ENCODE assay signal across 30 cellular contexts in the genomic region with DNA sequence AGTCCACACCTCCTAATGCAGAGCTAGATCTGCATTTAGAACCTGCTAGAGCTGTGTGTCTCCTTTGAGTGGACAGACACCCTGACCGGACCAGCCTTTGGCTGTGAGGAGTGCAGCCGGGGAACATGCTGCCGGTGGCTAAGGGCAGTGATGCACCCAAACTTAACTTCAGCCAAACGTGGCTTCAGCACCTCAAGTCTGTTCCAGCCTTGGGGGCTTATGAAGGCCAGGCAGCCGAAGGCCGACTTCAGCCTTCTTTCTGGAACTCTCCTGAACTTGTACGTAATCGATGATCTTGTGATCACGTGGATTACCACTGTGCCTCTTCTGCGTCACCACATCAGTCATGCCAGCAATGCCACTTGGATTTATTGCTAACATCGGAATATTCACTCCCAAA. TPM values are rescaled to one million over a fixed set of nuclear protein-coding genes. Genes with fewer than 3 reads are reported as not detected.
A peak's percentile ranks its signal among the peaks of the same experiment; 100 is the strongest.
DNase-seq lines count a peak whose midpoint lies in the region; ATAC-seq, FAIRE-seq and TF ChIP-seq lines count a peak whose summit lies in the region.
"Had no signal": no experiment of that assay in that cellular context is flagged by ENCODE, and none has a peak within 500 bp of the region (broad histone marks: within the 10 kb centered on the region; RNA-seq: fewer than 3 reads in every experiment).

No MANE protein-coding gene starts in this region.

- H3K9me1 ChIP-seq in K562 (ENCODE audit: control insufficient read depth, insufficient read depth, low read length), result no peaks in the 10 kb centered on the region

- DNase-seq in H9 (no peak), K562 (ENCODE audit: extremely low read depth in 1 of 4, low spot score in 3 of 4) (no peak), trophoblast cell (no peak), GM19239 (ENCODE audit: insufficient read length, low spot score) (no peak), left ventricle myocardium inferior (no peak)
- DNase-seq: 8988T; ACHN; BE2C; C1 segment of cervical spinal cord; CD4-positive, alpha-beta memory T cell; CD4-positive, CD25-positive, alpha-beta regulatory T cell; CD8-positive, alpha-beta memory T cell; COR-L47; DMS 273 treated with DMSO at 0.1 percent for 48 hours; DMS153; DMS53; DMS79; DND-41; EL; GDM1 had no signal

- H4K8ac ChIP-seq in H9 (replicated peaks; ENCODE audit: insufficient read length, low read depth, low read length), result no peak overlapping the region
- no peak overlapping the region for H4K8ac ChIP-seq in trophoblast cell (ENCODE audit: low read depth, low read length)

- TF ChIP-seq POLR2A in K562 (conservative IDR thresholded peaks at IDR 0.05), result no peak

- no TSS peak for BruUV-seq in K562 (replicated peaks; lab: Mats Ljungman, UMichigan)

- H2BK12ac ChIP-seq in H9 (ENCODE audit: insufficient read length, low read depth, low read length) (no peak overlapping the region), trophoblast cell (ENCODE audit: low read length) (no peak overlapping the region)

- no peaks in the 10 kb centered on the region for H3K4me1 ChIP-seq in H9 (ENCODE audit: insufficient read depth, low read length)
- H3K4me1 ChIP-seq in K562 (replicated peaks in 1 of 2; ENCODE audit: control insufficient read depth in 2 of 2, insufficient read depth in 2 of 2, low read length in 2 of 2), result no peaks in the 10 kb centered on the region
- peaks cover 0 to 3% of the 10 kb centered on the region in 2 experiments for H3K4me1 ChIP-seq in trophoblast cell (ENCODE audit: control insufficient read depth in 1 of 2, insufficient read depth in 2 of 2, low read length in 2 of 2)
- no peaks in the 10 kb centered on the region for H3K4me1 ChIP-seq in left ventricle myocardium inferior
- H3K4me1 ChIP-seq: BE2C had no signal

- no peak overlapping the region for H2BK5ac ChIP-seq in H9 (ENCODE audit: insufficient read length, low read length)
- H2BK5ac ChIP-seq in trophoblast cell (ENCODE audit: low read depth, low read length, poor library complexity), result no peak overlapping the region

- no peak for TF ChIP-seq EP300 in K562 (IDR thresholded peaks at IDR 0.05; ENCODE audit: low read length)

- no peaks in the 10 kb centered on the region for H3K27me3 ChIP-seq in H9 (ENCODE audit: insufficient read depth, low read length)
- H3K27me3 ChIP-seq in K562 (ENCODE audit: control insufficient read depth in 2 of 2, insufficient read depth in 2 of 2, low read length in 2 of 2), result peaks cover 52 to 76% of the 10 kb centered on the region in 2 experiments
- H3K27me3 ChIP-seq in trophoblast cell (ENCODE audit: insufficient read depth, low read length), result no peaks in the 10 kb centered on the region
- H3K27me3 ChIP-seq in left ventricle myocardium inferior (ENCODE audit: low read depth), result no peaks in the 10 kb centered on the region
- H3K27me3 ChIP-seq: BE2C, BLaER1 had no signal

- intact Hi-C loops in K562 (cut with micrococcal nuclease) (no loop called here), left ventricle myocardium inferior (cut with micrococcal nuclease) (no loop called here)

- no peak overlapping the region for H3K56ac ChIP-seq in H9 (ENCODE audit: insufficient read length, low read depth, low read length)

- H3K79me1 ChIP-seq in H9 (ENCODE audit: insufficient read depth, low read depth, low read length, poor library complexity, severe bottlenecking) (no peaks in the 10 kb centered on the region), trophoblast cell (ENCODE audit: low read length) (no peaks in the 10 kb centered on the region)

- 0 out of 2 replicates have a peak overlapping the region, but pooled peaks have one; percentile 19 for H2BK15ac ChIP-seq in H9 (ENCODE audit: low read depth, low read length)

- H3K18ac ChIP-seq in H9 (ENCODE audit: insufficient read length, low read depth, low read length) (no peak overlapping the region), trophoblast cell (ENCODE audit: low read length) (no peak overlapping the region)

- H3K4ac ChIP-seq in H9 (ENCODE audit: low read depth, low read length) (no peak overlapping the region), trophoblast cell (ENCODE audit: low read depth, low read length) (no peak overlapping the region)

- no peaks in the 10 kb centered on the region for H3K79me2 ChIP-seq in H9 (ENCODE audit: insufficient read depth, low read length)
- H3K79me2 ChIP-seq in K562 (ENCODE audit: control insufficient read depth, insufficient read depth, low read length), result no peaks in the 10 kb centered on the region
- no peaks in the 10 kb centered on the region for H3K79me2 ChIP-seq in trophoblast cell (ENCODE audit: control insufficient read depth, insufficient read depth, low read length, poor library complexity)

- H3K14ac ChIP-seq in H9 (ENCODE audit: insufficient read depth, low read length) (0 out of 2 replicates have a peak overlapping the region, but pooled peaks have one; percentile 40), trophoblast cell (ENCODE audit: low read length) (no peak overlapping the region)

- H3K23ac ChIP-seq in H9 (ENCODE audit: insufficient read length, low read depth, low read length) (no peak overlapping the region), trophoblast cell (ENCODE audit: low read length) (no peak overlapping the region)

- peaks cover 0 to 3% of the 10 kb centered on the region in 2 experiments; a peak in 2 of 5 replicates for H3K9me3 Mint-ChIP-seq in H9
- H3K9me3 Mint-ChIP-seq: CD4-positive, alpha-beta memory T cell; CD8-positive, alpha-beta memory T cell had no signal

- H3K36me3 ChIP-seq in K562 (ENCODE audit: control insufficient read depth, insufficient read depth, low read length) (no peaks in the 10 kb centered on the region), trophoblast cell (ENCODE audit: control insufficient read depth in 1 of 2, insufficient read depth in 2 of 2, low read length in 2 of 2) (no peaks in the 10 kb centered on the region), left ventricle myocardium inferior (peaks cover 8% of the 10 kb centered on the region)
- H3K36me3 ChIP-seq: BE2C, BLaER1 had no signal

- no peak overlapping the region for H3K9ac ChIP-seq in H9 (ENCODE audit: extremely low read depth, insufficient read length, low read length)
- no peak overlapping the region for H3K9ac ChIP-seq in K562 (ENCODE audit: insufficient read depth in 1 of 2, low read depth in 2 of 2, low read length in 2 of 2)
- H3K9ac ChIP-seq in trophoblast cell (ENCODE audit: low read length), result peak overlapping the region; percentile 5
- H3K9ac ChIP-seq: BLaER1 had no signal

- H3K9me3 ChIP-seq in H9 (ENCODE audit: control insufficient read depth, low read depth, low read length) (no peaks in the 10 kb centered on the region), K562 (replicated peaks; ENCODE audit: control insufficient read depth, insufficient read depth, low read depth, low read length) (no peaks in the 10 kb centered on the region), trophoblast cell (ENCODE audit: insufficient read depth, low read depth, low read length) (peaks cover 4% of the 10 kb centered on the region), left ventricle myocardium inferior (replicated peaks) (no peaks in the 10 kb centered on the region)
- H3K9me3 ChIP-seq: BE2C, BLaER1 had no signal

- no peak overlapping the region for H4K12ac ChIP-seq in trophoblast cell (ENCODE audit: low read depth, low read length)

- no peak overlapping the region for H3K4me3 Mint-ChIP-seq in H9
- H3K4me3 Mint-ChIP-seq: CD14-positive monocyte; CD4-positive, alpha-beta memory T cell; CD4-positive, CD25-positive, alpha-beta regulatory T cell; CD8-positive, alpha-beta memory T cell had no signal

- TF ChIP-seq CTCF in H9 (conservative IDR thresholded peaks at IDR 0.05), result no peak
- no peak for TF ChIP-seq CTCF in K562 (IDR thresholded peaks at IDR 0.05 in 2 of 3, conservative IDR thresholded peaks at IDR 0.05 in 1 of 3; ENCODE audit: insufficient read depth in 2 of 3, low read depth in 1 of 3, low read length in 3 of 3)
- TF ChIP-seq CTCF in left ventricle myocardium inferior (IDR thresholded peaks at IDR 0.05; ENCODE audit: borderline replicate concordance), result no peak

- no peak overlapping the region for H2BK20ac ChIP-seq in H9 (ENCODE audit: low read depth, low read length, poor library complexity, severe bottlenecking)

- H2AK5ac ChIP-seq in H9 (ENCODE audit: insufficient read length, low read length), result no peak overlapping the region
- no peak overlapping the region for H2AK5ac ChIP-seq in trophoblast cell (ENCODE audit: low read length)

- H3K27ac ChIP-seq in H9 (ENCODE audit: insufficient read length, low read depth, low read length), result no peak overlapping the region
- H3K27ac ChIP-seq in K562 (ENCODE audit: extremely low read depth, low read depth, low read length), result no peak overlapping the region
- H3K27ac ChIP-seq in trophoblast cell (ENCODE audit: low read depth, low read length), result no peak overlapping the region
- H3K27ac ChIP-seq in left ventricle myocardium inferior (replicated peaks), result no peak overlapping the region
- H3K27ac ChIP-seq: BLaER1 had no signal

- H3K4me3 ChIP-seq in K562 (no peak overlapping the region), trophoblast cell (ENCODE audit: low read depth, low read length) (no peak overlapping the region), left ventricle myocardium inferior (no peak overlapping the region)
- H3K4me3 ChIP-seq: BLaER1, GM12878 had no signal

- no peaks in the 10 kb centered on the region for H3K27me3 Mint-ChIP-seq in H9 (ENCODE audit: low read depth)

- H4K20me1 ChIP-seq in H9 (ENCODE audit: control insufficient read depth, insufficient read depth, insufficient read length), result no peaks in the 10 kb centered on the region
- H4K20me1 ChIP-seq in K562 (replicated peaks; ENCODE audit: control insufficient read depth, insufficient read depth, low read length), result no peaks in the 10 kb centered on the region; the same call in none of the 2 replicates
- H4K20me1 ChIP-seq: BLaER1 had no signal

- no peak for FAIRE-seq in K562 (lab: Jason Lieb, UNC)
- FAIRE-seq in GM19239 (lab: Jason Lieb, UNC), result no peak
- FAIRE-seq: A204.1, GM12878, GM12892, GM18507 had no signal

- H3K23me2 ChIP-seq in H9 (ENCODE audit: insufficient read length, low read depth, low read length, poor library complexity, severe bottlenecking), result no peaks in the 10 kb centered on the region

- no peak overlapping the region for H3T11ph ChIP-seq in H9 (ENCODE audit: low read length)

- no peak overlapping the region for H3K4me2 ChIP-seq in H9 (ENCODE audit: insufficient read depth, insufficient read length, low read length)
- H3K4me2 ChIP-seq in K562 (ENCODE audit: insufficient read depth, low read length), result no peak overlapping the region
- H3K4me2 ChIP-seq in trophoblast cell (ENCODE audit: low read length), result no peak overlapping the region
- H3K4me2 ChIP-seq: BLaER1 had no signal

- no peak overlapping the region for H4K5ac ChIP-seq in H9 (ENCODE audit: insufficient read length, low read depth, low read length)

- POLR2A ChIA-PET in K562 (lab: Yijun Ruan, JAX), result no interaction called here

- H3K4me1 Mint-ChIP-seq in H9, result peaks cover 11 to 14% of the 10 kb centered on the region in 2 experiments
- H3K4me1 Mint-ChIP-seq: CD8-positive, alpha-beta memory T cell had no signal

- H3K36me3 Mint-ChIP-seq in H9 (ENCODE audit: insufficient read depth in 1 of 3, low read depth in 3 of 3), result peaks cover 4 to 9% (median 8%) of the 10 kb centered on the region in 3 experiments
- H3K36me3 Mint-ChIP-seq: CD14-positive monocyte; CD4-positive, alpha-beta memory T cell; CD4-positive, CD25-positive, alpha-beta regulatory T cell; CD8-positive, alpha-beta memory T cell had no signal

- no peak for TF ChIP-seq RAD21 in K562 (CRISPR knock-in tag; conservative IDR thresholded peaks at IDR 0.05 in 1 of 2, IDR thresholded peaks at IDR 0.05 in 1 of 2)

- in situ Hi-C loops in K562 (cut with MboI), result no loop called here

- H2AFZ ChIP-seq in H9 (ENCODE audit: low read length) (no peak overlapping the region), K562 (ENCODE audit: low read depth, low read length) (no peak overlapping the region), trophoblast cell (ENCODE audit: insufficient read depth, low read length, poor library complexity) (no peak overlapping the region)

- CTCF ChIA-PET in K562 (lab: Yijun Ruan, JAX; ENCODE audit: low intra/inter-chr PET ratio), result no interaction called here

- H2BK120ac ChIP-seq in H9 (ENCODE audit: low read depth, low read length, poor library complexity, severe bottlenecking) (no peak overlapping the region), trophoblast cell (ENCODE audit: insufficient read depth, low read length, poor library complexity) (no peak overlapping the region)

- WGBS in H9 (ENCODE audit: extremely low coverage, insufficient read length, low lambda C conversion rate), result no CpG with 5 or more reads among the region's 11 CpGs
- WGBS in K562 (ENCODE audit: insufficient coverage, low coverage, missing lambda C conversion rate), result under 1% methylated on average over 11 of the region's 11 CpGs
- no CpG with 5 or more reads among the region's 11 CpGs for WGBS in trophoblast cell (ENCODE audit: extremely low coverage, insufficient coverage, insufficient read length)

- no peak overlapping the region for H4K91ac ChIP-seq in H9 (ENCODE audit: insufficient read length, low read depth, low read length)
- H4K91ac ChIP-seq in trophoblast cell (ENCODE audit: low read depth, low read length), result no peak overlapping the region

- no peak overlapping the region for H3K27ac Mint-ChIP-seq in H9
- H3K27ac Mint-ChIP-seq: CD14-positive monocyte; CD4-positive, alpha-beta memory T cell; CD4-positive, CD25-positive, alpha-beta regulatory T cell; CD8-positive, alpha-beta memory T cell had no signal

- peak; percentile 31; the same call in 1 of the 3 replicates for ATAC-seq in K562
- no peak for ATAC-seq in GM19035 (IDR thresholded peaks at IDR 0.05; ENCODE audit: unreplicated experiment)
- ATAC-seq: GM12878 had no signal

RNA-seq across cellular contexts. Expression of gene POMC, which starts 49.1 kb away (rescaled TPM):
- 1.6 and 2.5 TPM in 2 replicates for total RNA-seq in H9 (2021)
- total RNA-seq in K562 (2011; cell fraction: chromatin; rRNA removed; ENCODE audit: low replicate concordance), result not detected in 2 replicates
- not detected in 2 replicates for total RNA-seq in K562 (2011; cell fraction: nucleolus; rRNA removed)
- total RNA-seq in K562 (2011; cell fraction: nucleoplasm; rRNA removed), result not detected in 2 replicates
- total RNA-seq in K562 (2014; rRNA removed), result not detected in 2 replicates
- not detected in 2 replicates for total RNA-seq in K562 (2014; rRNA removed; fragmentation: Illumina TruSeq; extraction: Trizol)
- total RNA-seq in K562 (2015; rRNA removed; fragmentation: Illumina TruSeq; extraction: Trizol), result not detected in 2 replicates
- not detected in 2 replicates for total RNA-seq in K562 (2021)
- not detected in 2 replicates for polyA plus RNA-seq in K562 (2011; rRNA removed)
- polyA plus RNA-seq in K562 (2011; cell fraction: cytosol; rRNA removed), result not detected in 2 replicates
- polyA plus RNA-seq in K562 (2011; cell fraction: nucleus; rRNA removed), result not detected in 2 replicates
- polyA plus RNA-seq in K562 (2012), result not detected in 2 replicates
- polyA plus RNA-seq in K562 (2014; fragmentation: Illumina TruSeq; extraction: Trizol), result not detected in 2 replicates
- not detected for polyA plus RNA-seq in K562 (2014; fragmentation: Nextera tagmentation; extraction: Ambion mirVana)
- not detected in 2 replicates for polyA plus RNA-seq in K562 (2014; rRNA removed)
- polyA minus RNA-seq in K562 (2011; rRNA and poly(A)+ RNA removed), result not detected in 2 replicates
- polyA minus RNA-seq in K562 (2011; cell fraction: cytosol; rRNA and poly(A)+ RNA removed), result not detected in 2 replicates
- not detected in 2 replicates for polyA minus RNA-seq in K562 (2011; cell fraction: nucleus; rRNA and poly(A)+ RNA removed)
- polyA plus RNA-seq in trophoblast cell (2013), result 1.0 TPM in 2 replicates
- total RNA-seq in left ventricle myocardium inferior, result 7.5 TPM
- total RNA-seq: A673, G401 had no signal
- polyA plus RNA-seq: AG04450 had no signal
